In the genomic region with DNA sequence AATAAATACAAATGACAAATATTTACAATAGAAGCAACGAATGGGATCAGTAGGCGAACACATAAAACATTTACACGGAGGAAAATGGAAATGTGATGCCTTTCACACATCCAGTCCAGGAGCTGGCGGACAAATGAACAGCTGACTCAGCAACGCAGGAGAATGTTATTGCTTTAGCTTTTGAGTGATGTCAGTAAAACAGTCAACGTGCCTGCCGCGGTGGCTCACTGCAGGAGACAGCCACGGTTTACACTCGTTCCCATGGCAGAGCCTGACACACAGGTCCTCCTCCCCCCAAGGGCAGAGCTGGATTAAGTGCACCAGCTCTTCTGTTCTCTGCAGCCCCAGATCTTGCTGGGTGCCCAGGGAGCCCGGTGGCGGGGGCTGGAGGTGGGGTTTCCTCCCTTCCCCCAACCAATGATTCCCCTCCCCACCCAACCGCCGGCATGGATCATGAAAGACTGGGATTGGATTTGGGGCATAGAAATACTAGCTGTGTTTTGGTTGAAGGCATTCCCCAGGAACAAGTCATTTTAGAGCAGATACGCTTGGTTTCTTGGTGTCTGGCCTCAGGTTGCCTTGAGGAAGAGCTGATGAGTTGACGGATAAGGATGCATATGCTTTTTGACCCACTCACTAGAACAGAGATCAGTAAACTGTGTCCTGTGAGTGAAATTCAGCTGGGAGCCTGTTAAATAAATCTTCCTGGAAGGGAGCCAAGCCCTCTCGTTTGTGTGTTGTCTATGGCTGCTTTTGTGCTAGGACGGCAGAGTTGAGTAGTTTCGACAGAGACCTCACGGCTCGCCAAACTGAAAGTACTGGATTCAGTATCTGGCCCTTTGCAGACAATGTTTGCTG, we compare ENCODE assay signal across 8 cellular contexts. TPM values are rescaled to one million over a fixed set of nuclear protein-coding genes. Genes with fewer than 3 reads are reported as not detected.
A peak's percentile ranks its signal among the peaks of the same experiment; 100 is the strongest.
DNase-seq lines count a peak whose midpoint lies in the region; ATAC-seq and TF ChIP-seq lines count a peak whose summit lies in the region.

No MANE protein-coding gene starts in this region.

- TF ChIP-seq CTCF in activated CD8-positive, alpha-beta T cell treated with anti-CD3 and anti-CD28 coated beads for 36 hours (IDR thresholded peaks at IDR 0.05): no peak
- TF ChIP-seq CTCF in astrocyte of the cerebellum (IDR thresholded peaks at IDR 0.05; ENCODE audit: low read depth, low read length, missing control alignments) (no peak), uterus (IDR thresholded peaks at IDR 0.05) (no peak)

- peak; percentile 29 for DNase-seq in activated CD8-positive, alpha-beta T cell treated with anti-CD3 and anti-CD28 coated beads for 36 hours
- DNase-seq in activated CD8-positive, alpha-beta T cell treated with anti-CD3 and anti-CD28 coated beads, Interleukin-2, amount 10 ng/mL, durations not matched to agents 7 days and 5 days: no peak
- peak; percentile 68 for DNase-seq in astrocyte of the cerebellum (ENCODE audit: low read depth)
- DNase-seq in left lobe of liver (ENCODE audit: low spot score): no peak
- peak; percentile 41 to 46 for DNase-seq in uterus
- no peak for DNase-seq in activated naive CD4-positive, alpha-beta T cell treated with anti-CD3 and anti-CD28 coated beads, Interleukin-2, amount 50 U/mL, for 16 hours
- no peak for DNase-seq in immature natural killer cell

- intact Hi-C loops in activated CD8-positive, alpha-beta T cell treated with anti-CD3 and anti-CD28 coated beads for 36 hours (cut with micrococcal nuclease): no loop called here
- intact Hi-C loops in uterus (cut with DNase I; ENCODE audit: low total_unique reads): no loop called here

- no peak for TF ChIP-seq POLR2A in uterus (IDR thresholded peaks at IDR 0.05)

- no peaks in the 10 kb centered on the region for H3K4me1 Mint-ChIP-seq in activated CD8-positive, alpha-beta T cell treated with anti-CD3 and anti-CD28 coated beads for 36 hours (ENCODE audit: low read depth)
- no peaks in the 10 kb centered on the region for H3K4me1 Mint-ChIP-seq in activated CD8-positive, alpha-beta T cell treated with anti-CD3 and anti-CD28 coated beads, Interleukin-2, amount 10 ng/mL, durations not matched to agents 7 days and 5 days (ENCODE audit: low read depth)
- H3K4me1 Mint-ChIP-seq in immature natural killer cell: no peaks in the 10 kb centered on the region

- no peaks in the 10 kb centered on the region for H3K9me3 ChIP-seq in uterus

- H3K27ac Mint-ChIP-seq in activated CD8-positive, alpha-beta T cell treated with anti-CD3 and anti-CD28 coated beads for 36 hours: no peak overlapping the region
- no peak overlapping the region for H3K27ac Mint-ChIP-seq in activated CD8-positive, alpha-beta T cell treated with anti-CD3 and anti-CD28 coated beads, Interleukin-2, amount 10 ng/mL, durations not matched to agents 7 days and 5 days
- no peak overlapping the region for H3K27ac Mint-ChIP-seq in immature natural killer cell

- H3K27ac ChIP-seq in uterus: no peak overlapping the region

- in situ Hi-C loops in astrocyte of the cerebellum (cut with HindIII; ENCODE audit: low sequenced_read_pairs): no loop called here

- H3K27me3 Mint-ChIP-seq in activated CD8-positive, alpha-beta T cell treated with anti-CD3 and anti-CD28 coated beads for 36 hours: peaks cover 15% of the 10 kb centered on the region
- peaks cover 5% of the 10 kb centered on the region for H3K27me3 Mint-ChIP-seq in activated CD8-positive, alpha-beta T cell treated with anti-CD3 and anti-CD28 coated beads, Interleukin-2, amount 10 ng/mL, durations not matched to agents 7 days and 5 days (ENCODE audit: low read depth)
- peaks cover 4 to 23% (median 5%) of the 10 kb centered on the region in 3 donors for H3K27me3 Mint-ChIP-seq in immature natural killer cell (ENCODE audit: low read depth in 3 of 3)

- POLR2A ChIA-PET in activated CD8-positive, alpha-beta T cell treated with anti-CD3 and anti-CD28 coated beads for 36 hours (lab: Charles Lee): interaction anchor here (1.1 to 1.6 kb wide), 2 partner anchors 9 to 11 kb away, joined by 3 to 6 read pairs; no protein-coding TSS in a partner anchor
- POLR2A ChIA-PET in activated CD8-positive, alpha-beta T cell treated with anti-CD3 and anti-CD28 coated beads, Interleukin-2, amount 10 ng/mL, durations not matched to agents 7 days and 5 days (lab: Charles Lee): interaction anchor here (0.5 kb wide), 1 partner anchor 1405 kb away, joined by 3 read pairs; no protein-coding TSS in a partner anchor

- CTCF ChIA-PET in activated CD8-positive, alpha-beta T cell treated with anti-CD3 and anti-CD28 coated beads for 36 hours (lab: Charles Lee): interaction anchor here (1.3 to 3.0 kb wide), 4 partner anchors 11 to 21 kb away, joined by 4 to 12 read pairs (median 6); no protein-coding TSS in a partner anchor
- CTCF ChIA-PET in activated CD8-positive, alpha-beta T cell treated with anti-CD3 and anti-CD28 coated beads, Interleukin-2, amount 10 ng/mL, durations not matched to agents 7 days and 5 days (lab: Charles Lee): interaction anchor here (1.0 to 4.4 kb wide), 2 partner anchors 22 to 376 kb away, joined by 3 to 20 read pairs; no protein-coding TSS in a partner anchor

- peaks cover 38% of the 10 kb centered on the region for H3K36me3 Mint-ChIP-seq in activated CD8-positive, alpha-beta T cell treated with anti-CD3 and anti-CD28 coated beads for 36 hours (ENCODE audit: low read depth)
- peaks cover 32% of the 10 kb centered on the region for H3K36me3 Mint-ChIP-seq in activated CD8-positive, alpha-beta T cell treated with anti-CD3 and anti-CD28 coated beads, Interleukin-2, amount 10 ng/mL, durations not matched to agents 7 days and 5 days (ENCODE audit: low read depth)
- H3K36me3 Mint-ChIP-seq in immature natural killer cell: no peaks in the 10 kb centered on the region

- H3K4me3 ChIP-seq in astrocyte of the cerebellum (ENCODE audit: low read depth, low read length) (no peak overlapping the region), uterus (no peak overlapping the region)

- no peaks in the 10 kb centered on the region for H3K27me3 ChIP-seq in uterus

- no peaks in the 10 kb centered on the region for H3K36me3 ChIP-seq in uterus

- H3K4me3 Mint-ChIP-seq in activated CD8-positive, alpha-beta T cell treated with anti-CD3 and anti-CD28 coated beads for 36 hours: no peak overlapping the region
- no peak overlapping the region for H3K4me3 Mint-ChIP-seq in activated CD8-positive, alpha-beta T cell treated with anti-CD3 and anti-CD28 coated beads, Interleukin-2, amount 10 ng/mL, durations not matched to agents 7 days and 5 days
- H3K4me3 Mint-ChIP-seq in immature natural killer cell: no peak overlapping the region

- no peaks in the 10 kb centered on the region for H3K9me3 Mint-ChIP-seq in activated CD8-positive, alpha-beta T cell treated with anti-CD3 and anti-CD28 coated beads for 36 hours
- no peaks in the 10 kb centered on the region for H3K9me3 Mint-ChIP-seq in activated CD8-positive, alpha-beta T cell treated with anti-CD3 and anti-CD28 coated beads, Interleukin-2, amount 10 ng/mL, durations not matched to agents 7 days and 5 days (ENCODE audit: insufficient read depth)
- no peaks in the 10 kb centered on the region for H3K9me3 Mint-ChIP-seq in immature natural killer cell

- peak; percentile 52 for ATAC-seq in activated CD8-positive, alpha-beta T cell treated with anti-CD3 and anti-CD28 coated beads for 36 hours
- no peak for ATAC-seq in activated CD8-positive, alpha-beta T cell treated with anti-CD3 and anti-CD28 coated beads, Interleukin-2, amount 10 ng/mL, durations not matched to agents 7 days and 5 days
- ATAC-seq in left lobe of liver (peak; percentile 11), HG03378 (IDR thresholded peaks at IDR 0.05; ENCODE audit: unreplicated experiment) (no peak)

- peaks cover 0 to 8% of the 10 kb centered on the region in 2 donors for H3K4me1 ChIP-seq in uterus

RNA-seq across cellular contexts. Expression of a gene that starts 12.5 kb away (rescaled TPM):
- 10 to 100 TPM; 40.9 to 45.9 TPM for total RNA-seq in activated CD8-positive, alpha-beta T cell treated with anti-CD3 and anti-CD28 coated beads for 36 hours
- 10 to 100 TPM; 14.8 to 16.6 TPM for total RNA-seq in activated CD8-positive, alpha-beta T cell treated with anti-CD3 and anti-CD28 coated beads, Interleukin-2, amount 10 ng/mL, durations not matched to agents 7 days and 5 days
- total RNA-seq in left lobe of liver: 0.65 TPM
- total RNA-seq in uterus: 1 to 10 TPM in 2 of 4 donors, under 1 TPM in 1, not detected in 1; 0.26 to 3.4 (median 1.5) TPM
- not detected for polyA plus RNA-seq in immature natural killer cell

Comparison
In these comparisons a context has a peak if more than half of its experiments do, and no peak if none do; other contexts are left out.
1. ATAC-seq: peak in activated CD8-positive, alpha-beta T cell treated with anti-CD3 and anti-CD28 coated beads for 36 hours (single experiment) and left lobe of liver (single experiment); none in activated CD8-positive, alpha-beta T cell treated with anti-CD3 and anti-CD28 coated beads, Interleukin-2, amount 10 ng/mL, durations not matched to agents 7 days and 5 days (single experiment) and HG03378 (single experiment).
2. DNase-seq: peak in activated CD8-positive, alpha-beta T cell treated with anti-CD3 and anti-CD28 coated beads for 36 hours (single experiment), astrocyte of the cerebellum (single experiment) and uterus (2 of 2); none in activated CD8-positive, alpha-beta T cell treated with anti-CD3 and anti-CD28 coated beads, Interleukin-2, amount 10 ng/mL, durations not matched to agents 7 days and 5 days (single experiment), left lobe of liver (single experiment), activated naive CD4-positive, alpha-beta T cell treated with anti-CD3 and anti-CD28 coated beads, Interleukin-2, amount 50 U/mL, for 16 hours (single experiment) and immature natural killer cell (0 of 3).